1 cellular context compared by ENCODE assay signal in the genomic region with DNA sequence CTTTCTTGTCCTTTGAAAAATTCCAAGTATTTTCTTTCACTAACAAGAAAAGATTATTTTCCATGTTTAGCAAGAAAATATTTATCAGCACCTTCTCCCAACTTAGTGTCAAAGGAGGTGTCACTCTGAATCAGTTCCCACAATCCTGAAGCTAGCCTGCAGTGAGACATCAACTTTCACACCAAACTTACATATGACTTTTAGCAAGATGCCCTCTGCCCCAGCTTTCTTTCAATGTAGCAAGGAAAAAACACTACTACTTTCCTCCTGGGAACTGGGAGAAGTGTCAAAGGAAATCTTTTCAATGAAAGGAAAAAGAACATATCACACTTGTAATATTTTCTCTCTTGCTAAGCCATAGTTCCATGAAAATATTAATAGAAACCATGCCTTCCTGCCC.
TF ChIP-seq lines count a peak whose summit lies in the region.

No MANE protein-coding gene starts in this region.

TF ChIP-seq in K562, 482 proteins besides CTCF, POLR2A, EP300 and RAD21 (continued from another document):
- TF ChIP-seq ZNF407 (IDR thresholded peaks at IDR 0.05; ENCODE audit: low read depth) (no peak), FOXP4 (CRISPR knock-in tag; IDR thresholded peaks at IDR 0.05; ENCODE audit: borderline replicate concordance) (no peak)
